ENCODE assay signal across 9 cellular contexts in genomic region chr3:119033393-119034255, GRCh38. TPM values are rescaled to one million over a fixed set of nuclear protein-coding genes. Genes with fewer than 3 reads are reported as not detected.
DNase-seq lines count a peak whose midpoint lies in the region; ATAC-seq and TF ChIP-seq lines count a peak whose summit lies in the region.
"Had no signal": no experiment of that assay in that cellular context is flagged by ENCODE, and none has a peak within 500 bp of the region (broad histone marks: within the 10 kb centered on the region; RNA-seq: fewer than 3 reads in every experiment).

No MANE protein-coding gene starts in this region.

- H3K4me3 ChIP-seq in left ventricle myocardium inferior: peak overlapping the region; percentile 74
- peak overlapping the region; percentile 55 for H3K4me3 ChIP-seq in colonic mucosa
- peak overlapping the region in 3 of 4 donors; percentile 46 to 67 (median 65) for H3K4me3 ChIP-seq in upper lobe of left lung
- H3K4me3 ChIP-seq: mucosa of descending colon had no signal

- no peak for DNase-seq in left ventricle myocardium inferior
- no peak for DNase-seq in Right ventricle myocardium superior
- no peak for DNase-seq in colonic mucosa
- no peak for DNase-seq in naive B cell
- DNase-seq in upper lobe of left lung: no peak
- no peak for DNase-seq in SW 1271 (lab: John Stamatoyannopoulos, UW)
- DNase-seq in SHP77 treated with DMSO at 0.1 percent for 48 hours (lab: John Stamatoyannopoulos, UW): no peak

- H3K4me1 Mint-ChIP-seq in naive B cell: peaks cover 6 to 12% (median 9%) of the 10 kb centered on the region in 3 donors

- no peaks in the 10 kb centered on the region for H3K9me3 ChIP-seq in left ventricle myocardium inferior (replicated peaks)
- H3K9me3 ChIP-seq in colonic mucosa: no peaks in the 10 kb centered on the region
- H3K9me3 ChIP-seq in upper lobe of left lung: no peaks in the 10 kb centered on the region
- H3K9me3 ChIP-seq: mucosa of descending colon had no signal

- H3K4me1 ChIP-seq in left ventricle myocardium inferior (peaks cover 15% of the 10 kb centered on the region), colonic mucosa (no peaks in the 10 kb centered on the region), upper lobe of left lung (peaks cover 4 to 15% (median 6%) of the 10 kb centered on the region in 4 donors)

- 54% methylated on average over 14 of the region's 14 CpGs for WGBS in upper lobe of left lung, 2 donors

- intact Hi-C loops in left ventricle myocardium inferior (cut with micrococcal nuclease) (no loop called here), Right ventricle myocardium superior (cut with DNase I) (loop anchor here (1.0 kb wide), 1 partner anchor 149 kb away; no protein-coding TSS in a partner anchor), colonic mucosa (cut with DNase I) (loop anchor here (10.0 kb wide), 1 partner anchor 149 kb away; no protein-coding TSS in a partner anchor)

- no peak for TF ChIP-seq POLR2A in upper lobe of left lung (IDR thresholded peaks at IDR 0.05)

- H3K9me3 Mint-ChIP-seq in naive B cell: peaks cover 0 to 4% (median 0%) of the 10 kb centered on the region in 7 donors

- peaks cover 36 to 59% (median 42%) of the 10 kb centered on the region in 3 donors for H3K27me3 Mint-ChIP-seq in naive B cell

- TF ChIP-seq CTCF in left ventricle myocardium inferior (IDR thresholded peaks at IDR 0.05; ENCODE audit: borderline replicate concordance): no peak
- TF ChIP-seq CTCF in colonic mucosa (IDR thresholded peaks at IDR 0.05): no peak
- TF ChIP-seq CTCF in upper lobe of left lung (IDR thresholded peaks at IDR 0.05): no peak

- peak overlapping the region in 1 of 6 donors; percentile 30 for H3K27ac Mint-ChIP-seq in naive B cell

- peak overlapping the region; percentile 70 to 88 (median 82) for H3K4me3 Mint-ChIP-seq in naive B cell

- TF ChIP-seq EP300 in upper lobe of left lung (IDR thresholded peaks at IDR 0.05): no peak

- H3K27ac ChIP-seq in left ventricle myocardium inferior (replicated peaks) (peak overlapping the region; percentile 65), colonic mucosa (no peak overlapping the region), upper lobe of left lung (no peak overlapping the region)

- no peaks in the 10 kb centered on the region for H3K36me3 ChIP-seq in left ventricle myocardium inferior
- no peaks in the 10 kb centered on the region for H3K36me3 ChIP-seq in colonic mucosa
- H3K36me3 ChIP-seq in upper lobe of left lung: no peaks in the 10 kb centered on the region

- peaks cover 59% of the 10 kb centered on the region for H3K27me3 ChIP-seq in left ventricle myocardium inferior (ENCODE audit: low read depth)
- peaks cover 11% of the 10 kb centered on the region for H3K27me3 ChIP-seq in colonic mucosa
- peaks cover 0 to 14% (median 0%) of the 10 kb centered on the region in 4 donors for H3K27me3 ChIP-seq in upper lobe of left lung

- no peak overlapping the region for H3K9ac ChIP-seq in colonic mucosa (ENCODE audit: low read depth in 2 of 2, low read length in 2 of 2)

- H3K36me3 Mint-ChIP-seq in naive B cell: no peaks in the 10 kb centered on the region

- ATAC-seq in Right ventricle myocardium superior (ENCODE audit: poor library complexity) (no peak), naive B cell (ENCODE audit: low read depth in 2 of 2) (no peak), upper lobe of left lung (ENCODE audit: low FRiP score in 2 of 2) (no peak), esophagus mucosa (no peak)

RNA-seq across cellular contexts. Expression of gene IGSF11, which starts 1.0 kb away (rescaled TPM):
- total RNA-seq in left ventricle myocardium inferior (2.1 TPM), Right ventricle myocardium superior (2.9 TPM), colonic mucosa (under 1 TPM; 0.22 to 0.50 TPM), upper lobe of left lung (under 1 TPM in 3 of 6 donors, not detected in 3; 0.11 to 0.71 (median 0.14) TPM), esophagus mucosa (0.32 TPM)
- not detected for polyA plus RNA-seq in naive B cell (ENCODE audit: low read depth in 6 of 6)
